1 cellular context compared by ENCODE assay signal in the genomic region with DNA sequence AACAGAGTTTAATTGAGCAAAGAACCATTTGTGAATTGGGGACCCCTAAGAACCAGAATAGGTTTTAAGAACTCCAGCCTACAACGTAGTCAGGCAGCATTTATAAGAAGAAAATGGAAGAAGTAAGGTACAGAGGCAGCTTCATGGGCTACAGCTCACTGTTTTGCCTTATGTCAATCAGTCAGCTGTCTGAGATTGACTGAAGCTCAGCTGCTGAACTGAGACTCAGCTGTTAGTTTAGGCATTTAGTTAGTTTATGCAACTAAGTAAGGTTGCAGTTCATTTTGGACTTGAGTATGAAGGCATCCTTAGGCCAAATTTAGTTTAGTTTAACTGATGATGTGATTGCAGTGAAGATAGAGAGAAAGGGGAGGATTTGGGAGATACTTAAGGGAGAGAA.
TF ChIP-seq lines count a peak whose summit lies in the region.

No MANE protein-coding gene starts in this region.

TF ChIP-seq in IMR-90, 13 proteins besides CTCF, POLR2A, EP300 and RAD21:
- no peak for TF ChIP-seq ELK1 (IDR thresholded peaks at IDR 0.05; ENCODE audit: borderline replicate concordance, low read depth, low read length)
- no peak for TF ChIP-seq CEBPB (IDR thresholded peaks at IDR 0.05; ENCODE audit: low read depth, low read length)
- no peak for TF ChIP-seq CHD1 (IDR thresholded peaks at IDR 0.05; ENCODE audit: low read depth, low read length)
- TF ChIP-seq MAZ (IDR thresholded peaks at IDR 0.05; ENCODE audit: borderline replicate concordance, low read depth, low read length) = no peak
- no peak for TF ChIP-seq RCOR1 (IDR thresholded peaks at IDR 0.05; ENCODE audit: insufficient replicate concordance, low read length)
- no peak for TF ChIP-seq SMC3 (IDR thresholded peaks at IDR 0.05; ENCODE audit: low read depth, low read length)
- TF ChIP-seq MXI1 (IDR thresholded peaks at IDR 0.05; ENCODE audit: borderline replicate concordance, low read depth, low read length) = no peak
- TF ChIP-seq MAFK (IDR thresholded peaks at IDR 0.05; ENCODE audit: low read depth, low read length) = no peak
